Comparison of ENCODE assay signal across 1 cellular context in the genomic region with DNA sequence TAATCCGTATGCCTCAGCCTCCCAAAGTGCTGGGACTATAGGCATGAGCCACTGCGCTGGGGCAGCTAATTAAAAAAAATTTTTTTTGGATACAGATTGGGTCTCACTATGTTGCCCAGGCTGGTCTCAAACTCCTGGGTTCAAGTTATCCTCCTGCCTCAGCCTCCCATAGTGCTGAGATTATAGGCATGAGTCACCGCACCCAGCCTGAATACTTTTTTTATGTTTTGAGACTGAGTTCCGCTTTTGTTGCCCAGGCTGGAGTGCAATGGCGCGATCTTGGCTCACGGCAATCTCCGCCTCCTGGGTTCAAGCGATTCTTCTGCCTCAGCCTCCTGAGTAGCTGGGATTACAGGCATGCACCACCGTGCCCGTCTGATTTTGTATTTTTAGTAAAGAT. TPM values are rescaled to one million over a fixed set of nuclear protein-coding genes. Genes with fewer than 3 reads are reported as not detected.
"Had no signal": no experiment of that assay in that cellular context is flagged by ENCODE, and none has a peak within 500 bp of the region (broad histone marks: within the 10 kb centered on the region; RNA-seq: fewer than 3 reads in every experiment).

No MANE protein-coding gene starts in this region.

RNA-seq across cellular contexts. Expression of a gene that starts 17.2 kb away (rescaled TPM):
- total RNA-seq: activated CD8-positive, alpha-beta T cell treated with anti-CD3 and anti-CD28 coated beads, Interleukin-2, amount 10 ng/mL, durations not matched to agents 7 days and 5 days had no signal
